In genomic region chr16:56468800-56469199, GRCh38 we compare ENCODE assay signal across 11 cellular contexts. TPM values are rescaled to one million over a fixed set of nuclear protein-coding genes. Genes with fewer than 3 reads are reported as not detected.
A peak's percentile ranks its signal among the peaks of the same experiment; 100 is the strongest.
DNase-seq lines count a peak whose midpoint lies in the region; ATAC-seq and TF ChIP-seq lines count a peak whose summit lies in the region.
"Had no signal": no experiment of that assay in that cellular context is flagged by ENCODE, and none has a peak within 500 bp of the region (broad histone marks: within the 10 kb centered on the region; RNA-seq: fewer than 3 reads in every experiment).

No MANE protein-coding gene starts in this region.

- peaks cover 92% of the 10 kb centered on the region for H3K36me3 ChIP-seq in CD4-positive, CD25-positive, alpha-beta regulatory T cell (ENCODE audit: control insufficient read depth, insufficient read depth, low read length)

- TF ChIP-seq CTCF in VCaP (conservative IDR thresholded peaks at IDR 0.05), result no peak

- H3K9me3 ChIP-seq in CD4-positive, CD25-positive, alpha-beta regulatory T cell (ENCODE audit: control insufficient read depth in 2 of 2, low read length in 2 of 2), result no peaks in the 10 kb centered on the region

- H3K27me3 ChIP-seq in CD4-positive, CD25-positive, alpha-beta regulatory T cell (ENCODE audit: control insufficient read depth, insufficient read depth, low read length), result no peaks in the 10 kb centered on the region

- no peak for DNase-seq in CD4-positive, CD25-positive, alpha-beta regulatory T cell
- no peak for DNase-seq in stimulated activated effector memory CD8-positive, alpha-beta T cell treated with anti-CD3 and anti-CD28 coated beads, Interleukin-12 subunit alpha, Interleukin-12 subunit beta, amount 100 ng/mL, for 72 hours (ENCODE audit: low spot score in 2 of 2)
- DNase-seq in NCI-H2029 (lab: John Stamatoyannopoulos, UW), result no peak
- DNase-seq: DMS53, GF-D8, GOT3, H9, KBM-7 had no signal

- no peak overlapping the region for H3K4me3 Mint-ChIP-seq in CD4-positive, CD25-positive, alpha-beta regulatory T cell
- H3K4me3 Mint-ChIP-seq in stimulated activated effector memory CD8-positive, alpha-beta T cell treated with anti-CD3 and anti-CD28 coated beads, Interleukin-12 subunit alpha, Interleukin-12 subunit beta, amount 100 ng/mL, for 72 hours, result no peak overlapping the region
- H3K4me3 Mint-ChIP-seq: CD14-positive monocyte, H9 had no signal

- H3K27me3 Mint-ChIP-seq in CD4-positive, CD25-positive, alpha-beta regulatory T cell, result no peaks in the 10 kb centered on the region

- no peak for ATAC-seq in CD4-positive, CD25-positive, alpha-beta regulatory T cell (ENCODE audit: low read depth in 2 of 2)
- no peak for ATAC-seq in stimulated activated effector memory CD8-positive, alpha-beta T cell treated with anti-CD3 and anti-CD28 coated beads, Interleukin-12 subunit alpha, Interleukin-12 subunit beta, amount 100 ng/mL, for 72 hours
- ATAC-seq in HG02759 (IDR thresholded peaks at IDR 0.05; ENCODE audit: unreplicated experiment), result no peak

- H3K36me3 Mint-ChIP-seq in CD4-positive, CD25-positive, alpha-beta regulatory T cell, result peaks cover 49% of the 10 kb centered on the region
- peaks cover 100% of the 10 kb centered on the region for H3K36me3 Mint-ChIP-seq in stimulated activated effector memory CD8-positive, alpha-beta T cell treated with anti-CD3 and anti-CD28 coated beads, Interleukin-12 subunit alpha, Interleukin-12 subunit beta, amount 100 ng/mL, for 72 hours

- no peaks in the 10 kb centered on the region for H3K9me3 Mint-ChIP-seq in CD4-positive, CD25-positive, alpha-beta regulatory T cell
- no peaks in the 10 kb centered on the region for H3K9me3 Mint-ChIP-seq in stimulated activated effector memory CD8-positive, alpha-beta T cell treated with anti-CD3 and anti-CD28 coated beads, Interleukin-12 subunit alpha, Interleukin-12 subunit beta, amount 100 ng/mL, for 72 hours
- H3K9me3 Mint-ChIP-seq: CD14-positive monocyte, H9 had no signal

- H3K4me1 ChIP-seq in CD4-positive, CD25-positive, alpha-beta regulatory T cell (ENCODE audit: control insufficient read depth, insufficient read depth, low read length, poor library complexity, severe bottlenecking), result no peaks in the 10 kb centered on the region

- no peak overlapping the region for H3K27ac ChIP-seq in CD4-positive, CD25-positive, alpha-beta regulatory T cell (ENCODE audit: insufficient read depth, low read length, poor library complexity, severe bottlenecking)
- peak overlapping the region; percentile 41; the same call in 1 of the 2 replicates for H3K27ac ChIP-seq in VCaP

- no peak overlapping the region for H3K4me3 ChIP-seq in CD4-positive, CD25-positive, alpha-beta regulatory T cell (ENCODE audit: low read depth, low read length)

- peak overlapping the region in 2 of 3 donors; percentile 29 to 44 for H3K27ac Mint-ChIP-seq in CD4-positive, CD25-positive, alpha-beta regulatory T cell
- H3K27ac Mint-ChIP-seq in stimulated activated effector memory CD8-positive, alpha-beta T cell treated with anti-CD3 and anti-CD28 coated beads, Interleukin-12 subunit alpha, Interleukin-12 subunit beta, amount 100 ng/mL, for 72 hours, result peak overlapping the region; percentile 29
- H3K27ac Mint-ChIP-seq: H9 had no signal

- H3K4me1 Mint-ChIP-seq in CD4-positive, CD25-positive, alpha-beta regulatory T cell, result peaks cover 0 to 4% (median 0%) of the 10 kb centered on the region in 4 donors
- no peaks in the 10 kb centered on the region for H3K4me1 Mint-ChIP-seq in stimulated activated effector memory CD8-positive, alpha-beta T cell treated with anti-CD3 and anti-CD28 coated beads, Interleukin-12 subunit alpha, Interleukin-12 subunit beta, amount 100 ng/mL, for 72 hours
- H3K4me1 Mint-ChIP-seq: CD14-positive monocyte, H9 had no signal

RNA-seq across cellular contexts. Expression of gene OGFOD1, which starts 17.4 kb away (rescaled TPM):
- total RNA-seq in CD4-positive, CD25-positive, alpha-beta regulatory T cell, result 22.7 TPM
- polyA plus RNA-seq in CD4-positive, CD25-positive, alpha-beta regulatory T cell, result 10 to 100 TPM; 80.9 to 96.4 (median 85.7) TPM

RNA-seq across cellular contexts. Expression of gene NUDT21, which starts 17.7 kb away (rescaled TPM):
- total RNA-seq in CD4-positive, CD25-positive, alpha-beta regulatory T cell, result 111 TPM
- polyA plus RNA-seq in CD4-positive, CD25-positive, alpha-beta regulatory T cell, result 100 to 1,000 TPM in 3 of 4 donors, 10 to 100 TPM in 1; 91.9 to 128 (median 104) TPM

RNA-seq across cellular contexts. Expression of gene AMFR, which starts 43.5 kb away (rescaled TPM):
- total RNA-seq in CD4-positive, CD25-positive, alpha-beta regulatory T cell, result 77.3 TPM
- 10 to 100 TPM; 21.1 to 60.4 (median 44.0) TPM for polyA plus RNA-seq in CD4-positive, CD25-positive, alpha-beta regulatory T cell

RNA-seq across cellular contexts. Expression of gene BBS2, which starts 51.0 kb away (rescaled TPM):
- total RNA-seq in CD4-positive, CD25-positive, alpha-beta regulatory T cell, result 46.5 TPM
- polyA plus RNA-seq in CD4-positive, CD25-positive, alpha-beta regulatory T cell, result 10 to 100 TPM; 24.8 to 39.2 (median 33.6) TPM
